Comparison of ENCODE assay signal across 8 cellular contexts in the genomic region with DNA sequence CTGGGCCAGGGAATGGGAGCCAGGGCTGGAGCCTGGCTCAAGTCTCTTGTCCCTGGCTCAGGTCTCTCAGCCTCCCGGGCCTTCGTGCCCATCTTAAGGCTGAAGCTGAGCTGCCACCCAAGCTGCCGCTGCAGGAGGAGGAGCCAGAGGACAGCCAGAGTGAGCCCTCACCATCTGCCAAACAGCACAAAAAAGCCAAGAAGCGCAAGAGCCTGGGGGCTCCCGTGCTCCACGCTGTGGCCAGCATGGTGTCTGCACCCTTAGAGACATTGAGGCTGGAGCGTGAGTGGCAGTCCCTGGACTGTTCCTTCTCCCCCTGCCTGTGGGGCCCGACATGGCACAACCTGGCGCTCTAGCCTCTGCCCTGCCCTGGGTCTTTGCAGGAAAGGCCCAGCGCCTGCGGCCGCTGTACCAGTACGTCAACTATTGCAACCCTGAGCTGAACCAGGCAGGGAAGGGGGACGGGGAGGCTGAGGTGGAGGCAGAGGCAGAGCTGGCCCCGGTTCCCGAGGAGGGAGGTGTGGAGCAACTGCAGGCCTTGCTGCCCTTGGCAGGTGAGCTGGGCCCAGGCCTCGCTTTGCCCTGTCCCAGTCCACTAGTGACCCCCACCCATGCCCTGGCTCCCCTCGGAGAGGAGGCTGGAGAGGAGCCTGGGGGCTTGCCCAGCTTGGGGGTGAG. TPM values are rescaled to one million over a fixed set of nuclear protein-coding genes. Genes with fewer than 3 reads are reported as not detected.
DNase-seq lines count a peak whose midpoint lies in the region; ATAC-seq, FAIRE-seq and TF ChIP-seq lines count a peak whose summit lies in the region.

No MANE protein-coding gene starts in this region.

- intact Hi-C loops in testis (cut with DNase I; ENCODE audit: low total_unique reads) = no loop called here

- no peaks in the 10 kb centered on the region for H3K36me3 ChIP-seq in testis (ENCODE audit: low read depth, missing control alignments)

- H3K4me3 Mint-ChIP-seq in osteocyte (ENCODE audit: unreplicated experiment) = peak overlapping the region; percentile 82

- H3K27me3 Mint-ChIP-seq in osteocyte (ENCODE audit: unreplicated experiment) = no peaks in the 10 kb centered on the region

- ATAC-seq in GM21526 (IDR thresholded peaks at IDR 0.05; ENCODE audit: low FRiP score, unreplicated experiment) = peak; percentile 69

- H3K27me3 ChIP-seq in testis = no peaks in the 10 kb centered on the region

- 23 to 44% methylated on average over 5 to 18 of the region's 18 CpGs for WGBS in testis, 2 donors

- peak overlapping the region; percentile 68 for H3K27ac Mint-ChIP-seq in osteocyte (ENCODE audit: unreplicated experiment)

- no peaks in the 10 kb centered on the region for H3K9me3 ChIP-seq in testis

- peaks cover 19% of the 10 kb centered on the region for H3K4me1 ChIP-seq in testis

- peak overlapping the region; percentile 9; the same call in 1 of the 2 replicates for H3K4me3 ChIP-seq in Jurkat, Clone E6-1 (ENCODE audit: low read length)
- H3K4me3 ChIP-seq in testis = peak overlapping the region in 1 of 2 donors; percentile 70

- H3K27ac ChIP-seq in testis = peak overlapping the region; percentile 85 to 91

- TF ChIP-seq POLR2A in testis (IDR thresholded peaks at IDR 0.05) = no peak

- H3K36me3 Mint-ChIP-seq in osteocyte (ENCODE audit: unreplicated experiment) = peaks cover 6% of the 10 kb centered on the region

- FAIRE-seq in frontal cortex (lab: Jason Lieb, UNC) = no peak

- H3K4me1 Mint-ChIP-seq in osteocyte (ENCODE audit: unreplicated experiment) = peaks cover 28% of the 10 kb centered on the region

- no peaks in the 10 kb centered on the region for H3K9me3 Mint-ChIP-seq in osteocyte (ENCODE audit: unreplicated experiment)

- TF ChIP-seq CTCF in osteocyte (IDR thresholded peaks at IDR 0.05) = peak; percentile 73
- peak; percentile 71 to 85 (median 76) for TF ChIP-seq CTCF in testis (IDR thresholded peaks at IDR 0.05)

- peak; percentile 92 for DNase-seq in DMS153 treated with DMSO at 0.1 percent for 48 hours (lab: John Stamatoyannopoulos, UW; ENCODE audit: unreplicated experiment)
- DNase-seq in Jurkat, Clone E6-1 (ENCODE audit: low read depth, low spot score) = peak; percentile 95
- peak; percentile 96 to 97 for DNase-seq in SHP77 (lab: John Stamatoyannopoulos, UW)
- peak; percentile 63 for DNase-seq in activated gamma-delta T cell treated with anti-CD3 and anti-CD28 coated beads, Interleukin-2, amount 50 U/mL, for 16 hours (ENCODE audit: low read depth)
- peak; percentile 85 to 94 for DNase-seq in frontal cortex (ENCODE audit: low spot score in 2 of 2)
- DNase-seq in osteocyte (ENCODE audit: extremely low spot score, unreplicated experiment) = peak; percentile 93
- peak; percentile 91 for DNase-seq in testis

RNA-seq across cellular contexts. Expression of a gene that starts 1.3 kb away (rescaled TPM):
- 2.6 TPM for polyA plus RNA-seq in Jurkat, Clone E6-1 (2012; ENCODE audit: insufficient read depth, insufficient read length)
- total RNA-seq in frontal cortex = 2.0 TPM
- total RNA-seq in osteocyte = 2.1 and 2.8 TPM in 2 replicates
- total RNA-seq in testis = 10 to 100 TPM; 38.7 to 43.4 TPM
- 77.9 TPM for polyA plus RNA-seq in testis (ENCODE audit: insufficient read depth, low read depth, low replicate concordance)

RNA-seq across cellular contexts. Expression of a gene that starts 1.4 kb away (rescaled TPM):
- 21.7 TPM for polyA plus RNA-seq in Jurkat, Clone E6-1 (2012; ENCODE audit: insufficient read depth, insufficient read length)
- total RNA-seq in frontal cortex = 9.4 TPM
- total RNA-seq in osteocyte = 10.9 and 11.7 TPM in 2 replicates
- total RNA-seq in testis = 10 to 100 TPM; 37.7 to 47.5 TPM
- 53.3 TPM for polyA plus RNA-seq in testis (ENCODE audit: insufficient read depth, low read depth, low replicate concordance)

RNA-seq across cellular contexts. Expression of a gene that starts 7.2 kb away (rescaled TPM):
- 17.1 TPM for polyA plus RNA-seq in Jurkat, Clone E6-1 (2012; ENCODE audit: insufficient read depth, insufficient read length)
- total RNA-seq in frontal cortex (9.4 TPM), osteocyte (4.1 and 4.6 TPM in 2 replicates), testis (10 to 100 TPM; 30.0 to 80.1 TPM)
- polyA plus RNA-seq in testis (ENCODE audit: insufficient read depth, low read depth, low replicate concordance) = 35.4 TPM

RNA-seq across cellular contexts. Expression of a gene that starts 7.9 kb away (rescaled TPM):
- 76.5 TPM for polyA plus RNA-seq in Jurkat, Clone E6-1 (2012; ENCODE audit: insufficient read depth, insufficient read length)
- total RNA-seq in frontal cortex (24.9 TPM), osteocyte (21.3 and 23.1 TPM in 2 replicates), testis (10 to 100 TPM; 44.7 to 48.3 TPM)
- 40.3 TPM for polyA plus RNA-seq in testis (ENCODE audit: insufficient read depth, low read depth, low replicate concordance)

RNA-seq across cellular contexts. Expression of a gene that starts 23.0 kb away (rescaled TPM):
- polyA plus RNA-seq in Jurkat, Clone E6-1 (2012; ENCODE audit: insufficient read depth, insufficient read length) = 165 TPM
- 2.4 TPM for total RNA-seq in frontal cortex
- total RNA-seq in osteocyte = 0.94 and 1.7 TPM in 2 replicates
- total RNA-seq in testis = 1 to 10 TPM; 5.6 to 7.9 TPM
- polyA plus RNA-seq in testis (ENCODE audit: insufficient read depth, low read depth, low replicate concordance) = 3.1 TPM

Comparison
In these comparisons a context has a peak if more than half of its experiments do, and no peak if none do; other contexts are left out.
1. RNA of a gene that starts 1.3 kb away (total RNA-seq): 38.7 to 43.4 TPM in testis; 2.1 to 2.8 TPM in osteocyte and 2.0 TPM in frontal cortex (single experiment); every median in the first group is over 10 times any median in the second.
2. Peak in every context shown above with its lines, with median percentiles within 50 percentile points of each other: DNase-seq.